In the genomic region with DNA sequence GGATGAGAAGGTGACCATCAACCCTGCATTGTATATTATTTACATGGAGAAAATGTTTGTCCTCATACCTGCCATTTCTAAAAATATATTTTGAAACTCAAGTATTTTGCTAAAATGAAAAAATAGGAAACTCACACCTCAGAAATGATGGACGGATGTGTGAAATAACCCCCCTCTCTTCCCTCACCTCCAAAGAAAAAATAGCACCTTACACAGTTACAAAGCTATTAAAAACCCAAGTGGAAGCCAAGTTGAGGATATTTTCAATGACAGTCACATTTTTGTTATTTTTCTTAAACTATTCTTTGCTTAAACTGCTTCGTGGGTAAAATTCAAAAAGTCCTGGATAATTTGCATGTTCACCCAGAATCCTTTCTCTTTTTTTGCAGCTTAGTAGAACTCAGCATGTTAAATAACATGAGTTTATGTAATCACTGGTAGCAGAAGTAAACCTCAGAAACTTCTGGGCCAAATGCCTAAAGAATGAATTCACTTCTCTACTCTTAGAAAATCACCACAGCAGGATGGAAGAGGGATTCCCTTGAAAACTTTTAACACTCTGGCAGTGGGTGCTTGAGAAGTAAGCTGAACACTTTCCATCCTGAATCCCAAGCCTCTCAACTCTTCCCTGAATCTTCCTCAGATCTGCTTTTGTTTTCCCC, we compare ENCODE assay signal across 1 cellular context.
TF ChIP-seq lines count a peak whose summit lies in the region.

No MANE protein-coding gene starts in this region.

TF ChIP-seq in GM23338, 12 proteins besides CTCF, POLR2A, EP300 and RAD21 (continued from another document):
- no peak for TF ChIP-seq ZNF462 (CRISPR knock-in tag; IDR thresholded peaks at IDR 0.05)
- no peak for TF ChIP-seq STAT1 (IDR thresholded peaks at IDR 0.05; ENCODE audit: unreplicated experiment)
